ENCODE assay signal across 10 cellular contexts in genomic region chr12:116861331-116861730, GRCh38. TPM values are rescaled to one million over a fixed set of nuclear protein-coding genes. Genes with fewer than 3 reads are reported as not detected.
DNase-seq lines count a peak whose midpoint lies in the region; ATAC-seq and TF ChIP-seq lines count a peak whose summit lies in the region.
"Had no signal": no experiment of that assay in that cellular context is flagged by ENCODE, and none has a peak within 500 bp of the region (broad histone marks: within the 10 kb centered on the region; RNA-seq: fewer than 3 reads in every experiment).

No MANE protein-coding gene starts in this region.

- H3K9me3 ChIP-seq in BE2C: no peaks in the 10 kb centered on the region
- H3K9me3 ChIP-seq in osteoblast (ENCODE audit: low read depth, low read length): no peaks in the 10 kb centered on the region
- no peaks in the 10 kb centered on the region for H3K9me3 ChIP-seq in lower lobe of right lung

- H3K36me3 ChIP-seq in BE2C: no peaks in the 10 kb centered on the region
- H3K36me3 ChIP-seq in osteoblast (ENCODE audit: insufficient read depth, low read length): no peaks in the 10 kb centered on the region
- no peaks in the 10 kb centered on the region for H3K36me3 ChIP-seq in lower lobe of right lung

- H3K27ac Mint-ChIP-seq in chondrocyte (ENCODE audit: unreplicated experiment): peak overlapping the region; percentile 83
- H3K27ac Mint-ChIP-seq: stimulated activated naive CD8-positive, alpha-beta T cell treated with anti-CD3 and anti-CD28 coated beads, Interleukin-15, Interleukin-2, amounts not matched to agents 100 ng/mL and 50 ng/mL, for 24 hours had no signal

- H2AFZ ChIP-seq in osteoblast (ENCODE audit: low read length): peak overlapping the region; percentile 32

- no peaks in the 10 kb centered on the region for H3K9me3 Mint-ChIP-seq in chondrocyte (ENCODE audit: low read depth)

- no peak overlapping the region for H3K4me3 ChIP-seq in BE2C (ENCODE audit: low read depth, low read length)
- no peak overlapping the region for H3K4me3 ChIP-seq in osteoblast (ENCODE audit: insufficient read depth, low read length)
- H3K4me3 ChIP-seq in lower lobe of right lung: no peak overlapping the region

- TF ChIP-seq CTCF in BE2C (IDR thresholded peaks at IDR 0.05; ENCODE audit: low read depth, low read length): no peak
- TF ChIP-seq CTCF in chondrocyte (IDR thresholded peaks at IDR 0.05): no peak
- no peak for TF ChIP-seq CTCF in osteoblast (IDR thresholded peaks at IDR 0.05; ENCODE audit: extremely low read depth, low read depth, low read length)
- TF ChIP-seq CTCF in lower lobe of right lung (IDR thresholded peaks at IDR 0.05): no peak

- no peaks in the 10 kb centered on the region for H3K79me2 ChIP-seq in osteoblast (ENCODE audit: insufficient read depth, low read length)

- DNase-seq in BE2C (peak; percentile 77), RPMI7951 (ENCODE audit: low read depth) (peak; percentile 76), chondrocyte (ENCODE audit: low spot score) (no peak), osteoblast (ENCODE audit: insufficient read length, low spot score, missing footprints) (peak; percentile 94), HPDE6-E6E7 (ENCODE audit: extremely low spot score) (no peak), lower lobe of right lung (no peak)

- ATAC-seq in GM18868 (IDR thresholded peaks at IDR 0.05; ENCODE audit: unreplicated experiment) (peak; percentile 85), HG03045 (IDR thresholded peaks at IDR 0.05; ENCODE audit: unreplicated experiment) (peak; percentile 85), lower lobe of right lung (no peak)

- H3K27ac ChIP-seq in osteoblast (ENCODE audit: low read depth, low read length): no peak overlapping the region
- H3K27ac ChIP-seq in lower lobe of right lung: no peak overlapping the region
- H3K27ac ChIP-seq: KMS-11 had no signal

- H3K27me3 ChIP-seq in BE2C: no peaks in the 10 kb centered on the region
- H3K27me3 ChIP-seq in osteoblast (ENCODE audit: insufficient read depth, low read length): peaks cover 11% of the 10 kb centered on the region
- H3K27me3 ChIP-seq in lower lobe of right lung (ENCODE audit: low read depth): peaks cover 10% of the 10 kb centered on the region

- H3K4me1 ChIP-seq in BE2C (peaks cover 10% of the 10 kb centered on the region), osteoblast (ENCODE audit: insufficient read depth, low read length) (peaks cover 34% of the 10 kb centered on the region), lower lobe of right lung (no peaks in the 10 kb centered on the region)

- H3K36me3 Mint-ChIP-seq in chondrocyte (ENCODE audit: low read depth): no peaks in the 10 kb centered on the region

- H3K4me3 Mint-ChIP-seq in chondrocyte (ENCODE audit: unreplicated experiment): peak overlapping the region; percentile 44
- H3K4me3 Mint-ChIP-seq: stimulated activated naive CD8-positive, alpha-beta T cell treated with anti-CD3 and anti-CD28 coated beads, Interleukin-15, Interleukin-2, amounts not matched to agents 100 ng/mL and 50 ng/mL, for 24 hours had no signal

- no peaks in the 10 kb centered on the region for H4K20me1 ChIP-seq in osteoblast (ENCODE audit: insufficient read depth, low read length)

- peak overlapping the region; percentile 77 for H3K4me2 ChIP-seq in osteoblast (ENCODE audit: insufficient read depth, low read length)
- H3K4me2 ChIP-seq: KMS-11 had no signal

- intact Hi-C loops in lower lobe of right lung (cut with DNase I): no loop called here

- peaks cover 50% of the 10 kb centered on the region for H3K4me1 Mint-ChIP-seq in chondrocyte (ENCODE audit: low read depth)

- peaks cover 10% of the 10 kb centered on the region for H3K27me3 Mint-ChIP-seq in chondrocyte (ENCODE audit: low read depth)

RNA-seq across cellular contexts. Expression of gene HRK, which starts 19.9 kb away (rescaled TPM):
- 0.74 TPM for polyA plus RNA-seq in BE2C (2012; ENCODE audit: insufficient read depth, insufficient read length, low read depth)
- not detected in 2 replicates for total RNA-seq in RPMI7951 (2014; rRNA removed; shearing (Covaris generic))
- total RNA-seq in chondrocyte: 0.31 to 0.80 TPM (median 0.49 TPM) in 3 replicates
- under 0.01 and 0.59 TPM in 2 replicates for total RNA-seq in osteoblast
- total RNA-seq in lower lobe of right lung: 0.18 TPM

RNA-seq across cellular contexts. Expression of gene FBXW8, which starts 49.4 kb away (rescaled TPM):
- 17.9 TPM for polyA plus RNA-seq in BE2C (2012; ENCODE audit: insufficient read depth, insufficient read length, low read depth)
- 6.1 and 6.6 TPM in 2 replicates for total RNA-seq in RPMI7951 (2014; rRNA removed; shearing (Covaris generic))
- total RNA-seq in chondrocyte: 30.3 to 33.7 TPM (median 30.8 TPM) in 3 replicates
- total RNA-seq in osteoblast: 27.4 and 27.5 TPM in 2 replicates
- 16.4 TPM for total RNA-seq in lower lobe of right lung

Comparison
In these comparisons a context has a peak if more than half of its experiments do, and no peak if none do; other contexts are left out.
1. DNase-seq: peak in BE2C (single experiment), RPMI7951 (single experiment) and osteoblast (single experiment); none in chondrocyte (single experiment), HPDE6-E6E7 (single experiment) and lower lobe of right lung (single experiment).
2. ATAC-seq: peak in GM18868 (single experiment) and HG03045 (single experiment); none in lower lobe of right lung (0 of 2).